19 cellular contexts compared by ENCODE assay signal in genomic region chr20:36313476-36313875, GRCh38. TPM values are rescaled to one million over a fixed set of nuclear protein-coding genes. Genes with fewer than 3 reads are reported as not detected.
DNase-seq lines count a peak whose midpoint lies in the region; ATAC-seq and TF ChIP-seq lines count a peak whose summit lies in the region.
"Had no signal": no experiment of that assay in that cellular context is flagged by ENCODE, and none has a peak within 500 bp of the region (broad histone marks: within the 10 kb centered on the region; RNA-seq: fewer than 3 reads in every experiment).

No MANE protein-coding gene starts in this region.

- in situ Hi-C loops in GM13976 (cut with MboI; ENCODE audit: low sequenced_read_pairs, unreplicated experiment): no loop called here

- POLR2A ChIA-PET in activated naive CD8-positive, alpha-beta T cell treated with anti-CD3 and anti-CD28 coated beads, Interleukin-2, amount 10 ng/mL, durations not matched to agents 7 days and 5 days (lab: Charles Lee): no interaction called here

- H3K9me3 Mint-ChIP-seq in activated naive CD8-positive, alpha-beta T cell treated with anti-CD3 and anti-CD28 coated beads, Interleukin-2, amount 10 ng/mL, durations not matched to agents 7 days and 5 days: no peaks in the 10 kb centered on the region
- H3K9me3 Mint-ChIP-seq in activated naive CD8-positive, alpha-beta T cell treated with anti-CD3 and anti-CD28 coated beads, Interleukin-2, amount 50 U/mL, for 24 hours: no peaks in the 10 kb centered on the region
- no peaks in the 10 kb centered on the region for H3K9me3 Mint-ChIP-seq in type B pancreatic cell
- H3K9me3 Mint-ChIP-seq: CD14-positive monocyte had no signal

- peak; percentile 10 for DNase-seq in activated naive CD8-positive, alpha-beta T cell treated with anti-CD3 and anti-CD28 coated beads, Interleukin-2, amount 10 ng/mL, durations not matched to agents 7 days and 5 days
- DNase-seq in activated naive CD8-positive, alpha-beta T cell treated with anti-CD3 and anti-CD28 coated beads, Interleukin-2, amount 50 U/mL, for 24 hours: no peak
- DNase-seq in GM13976 (ENCODE audit: low spot score) (peak; percentile 28), mesenteric fat pad (ENCODE audit: low spot score) (peak; percentile 84), type B pancreatic cell (ENCODE audit: extremely low spot score, unreplicated experiment) (peak; percentile 39), T-helper 2 cell (no peak), HuH-7.5 (ENCODE audit: low spot score) (no peak)
- DNase-seq: EL, GF-D8, HCEC 1CT, IMR-90, NCI-H1092 treated with DMSO at 0.1 percent for 48 hours, NCI-H146, NCI-H2029, NCI-H345, NCI-H524, SJCRH30 had no signal

- no peak overlapping the region for H3K4me3 Mint-ChIP-seq in activated naive CD8-positive, alpha-beta T cell treated with anti-CD3 and anti-CD28 coated beads, Interleukin-2, amount 10 ng/mL, durations not matched to agents 7 days and 5 days
- no peak overlapping the region for H3K4me3 Mint-ChIP-seq in activated naive CD8-positive, alpha-beta T cell treated with anti-CD3 and anti-CD28 coated beads, Interleukin-2, amount 50 U/mL, for 24 hours
- no peak overlapping the region for H3K4me3 Mint-ChIP-seq in type B pancreatic cell
- H3K4me3 Mint-ChIP-seq: B cell, CD14-positive monocyte had no signal

- H3K36me3 Mint-ChIP-seq in activated naive CD8-positive, alpha-beta T cell treated with anti-CD3 and anti-CD28 coated beads, Interleukin-2, amount 10 ng/mL, durations not matched to agents 7 days and 5 days: no peaks in the 10 kb centered on the region
- no peaks in the 10 kb centered on the region for H3K36me3 Mint-ChIP-seq in activated naive CD8-positive, alpha-beta T cell treated with anti-CD3 and anti-CD28 coated beads, Interleukin-2, amount 50 U/mL, for 24 hours (ENCODE audit: low read depth)
- no peaks in the 10 kb centered on the region for H3K36me3 Mint-ChIP-seq in type B pancreatic cell
- H3K36me3 Mint-ChIP-seq: CD14-positive monocyte had no signal

- H3K27me3 Mint-ChIP-seq in activated naive CD8-positive, alpha-beta T cell treated with anti-CD3 and anti-CD28 coated beads, Interleukin-2, amount 10 ng/mL, durations not matched to agents 7 days and 5 days: peaks cover 29% of the 10 kb centered on the region
- H3K27me3 Mint-ChIP-seq in activated naive CD8-positive, alpha-beta T cell treated with anti-CD3 and anti-CD28 coated beads, Interleukin-2, amount 50 U/mL, for 24 hours: peaks cover 29% of the 10 kb centered on the region
- H3K27me3 Mint-ChIP-seq in type B pancreatic cell: peaks cover 53% of the 10 kb centered on the region

- TF ChIP-seq CTCF in GM13976 (IDR thresholded peaks at IDR 0.05; ENCODE audit: borderline replicate concordance, control extremely low read depth, extremely low read depth, insufficient read depth, missing control alignments): no peak
- TF ChIP-seq CTCF in type B pancreatic cell (conservative IDR thresholded peaks at IDR 0.05): no peak

- H3K4me1 Mint-ChIP-seq in activated naive CD8-positive, alpha-beta T cell treated with anti-CD3 and anti-CD28 coated beads, Interleukin-2, amount 10 ng/mL, durations not matched to agents 7 days and 5 days: peaks cover 2% of the 10 kb centered on the region
- H3K4me1 Mint-ChIP-seq in activated naive CD8-positive, alpha-beta T cell treated with anti-CD3 and anti-CD28 coated beads, Interleukin-2, amount 50 U/mL, for 24 hours: no peaks in the 10 kb centered on the region
- no peaks in the 10 kb centered on the region for H3K4me1 Mint-ChIP-seq in type B pancreatic cell (ENCODE audit: unreplicated experiment)
- H3K4me1 Mint-ChIP-seq: B cell, CD14-positive monocyte had no signal

- H3K27ac Mint-ChIP-seq in activated naive CD8-positive, alpha-beta T cell treated with anti-CD3 and anti-CD28 coated beads, Interleukin-2, amount 10 ng/mL, durations not matched to agents 7 days and 5 days: no peak overlapping the region
- no peak overlapping the region for H3K27ac Mint-ChIP-seq in activated naive CD8-positive, alpha-beta T cell treated with anti-CD3 and anti-CD28 coated beads, Interleukin-2, amount 50 U/mL, for 24 hours
- no peak overlapping the region for H3K27ac Mint-ChIP-seq in type B pancreatic cell
- H3K27ac Mint-ChIP-seq: B cell, CD14-positive monocyte had no signal

- ATAC-seq in activated naive CD8-positive, alpha-beta T cell treated with anti-CD3 and anti-CD28 coated beads, Interleukin-2, amount 10 ng/mL, durations not matched to agents 7 days and 5 days (ENCODE audit: low read depth): no peak
- no peak for ATAC-seq in activated naive CD8-positive, alpha-beta T cell treated with anti-CD3 and anti-CD28 coated beads, Interleukin-2, amount 50 U/mL, for 24 hours

RNA-seq across cellular contexts. Expression of gene DLGAP4, which starts 7.3 kb away (rescaled TPM):
- total RNA-seq in activated naive CD8-positive, alpha-beta T cell treated with anti-CD3 and anti-CD28 coated beads, Interleukin-2, amount 10 ng/mL, durations not matched to agents 7 days and 5 days: 10 to 100 TPM; 27.0 to 27.5 TPM
- total RNA-seq in mesenteric fat pad (83.1 TPM), type B pancreatic cell (ENCODE audit: low replicate concordance) (78.0 and 79.8 TPM in 2 replicates)

Comparison
In these comparisons a context has a peak if more than half of its experiments do, and no peak if none do; other contexts are left out.
1. DNase-seq: peak in activated naive CD8-positive, alpha-beta T cell treated with anti-CD3 and anti-CD28 coated beads, Interleukin-2, amount 10 ng/mL, durations not matched to agents 7 days and 5 days (single experiment), GM13976 (single experiment), mesenteric fat pad (single experiment) and type B pancreatic cell (single experiment); none in activated naive CD8-positive, alpha-beta T cell treated with anti-CD3 and anti-CD28 coated beads, Interleukin-2, amount 50 U/mL, for 24 hours (single experiment), T-helper 2 cell (0 of 5) and HuH-7.5 (single experiment).